Comparison of ENCODE assay signal across 25 cellular contexts in genomic region chr9:22129134-22129533, GRCh38.
DNase-seq lines count a peak whose midpoint lies in the region; ATAC-seq, FAIRE-seq and TF ChIP-seq lines count a peak whose summit lies in the region.
"Had no signal": no experiment of that assay in that cellular context is flagged by ENCODE, and none has a peak within 500 bp of the region (broad histone marks: within the 10 kb centered on the region; RNA-seq: fewer than 3 reads in every experiment).

No MANE protein-coding gene starts in this region.

- H4K8ac ChIP-seq in trophoblast cell (ENCODE audit: low read depth, low read length) (no peak overlapping the region), H9 (replicated peaks; ENCODE audit: insufficient read length, low read depth, low read length) (no peak overlapping the region)

- H2AK5ac ChIP-seq in trophoblast cell (ENCODE audit: low read length) (no peak overlapping the region), H9 (ENCODE audit: insufficient read length, low read length) (no peak overlapping the region)

- no peak overlapping the region for H4K12ac ChIP-seq in trophoblast cell (ENCODE audit: low read depth, low read length)

- no CpG with 5 or more reads among the region's 1 CpG for WGBS in trophoblast cell (ENCODE audit: extremely low coverage, insufficient coverage, insufficient read length)
- WGBS in H9 (ENCODE audit: extremely low coverage, insufficient read length, low lambda C conversion rate): no CpG with 5 or more reads among the region's 1 CpG

- TF ChIP-seq CTCF in astrocyte (IDR thresholded peaks at IDR 0.05; ENCODE audit: insufficient read depth, low read depth, low read length) (no peak), fibroblast of villous mesenchyme (IDR thresholded peaks at IDR 0.05; ENCODE audit: insufficient read depth, low read depth, low read length) (no peak), H9 (conservative IDR thresholded peaks at IDR 0.05) (no peak)
- TF ChIP-seq CTCF in activated CD8-positive, alpha-beta T cell treated with anti-CD3 and anti-CD28 coated beads for 36 hours (IDR thresholded peaks at IDR 0.05): no peak

- no peak overlapping the region for H2BK20ac ChIP-seq in H9 (ENCODE audit: low read depth, low read length, poor library complexity, severe bottlenecking)

- peaks cover 35% of the 10 kb centered on the region for H3K4me1 Mint-ChIP-seq in astrocyte (ENCODE audit: low read depth, unreplicated experiment)
- peaks cover 0 to 4% of the 10 kb centered on the region in 2 experiments; a peak in 2 of 4 replicates for H3K4me1 Mint-ChIP-seq in H9
- H3K4me1 Mint-ChIP-seq in activated CD8-positive, alpha-beta T cell treated with anti-CD3 and anti-CD28 coated beads for 36 hours (ENCODE audit: low read depth): no peaks in the 10 kb centered on the region
- H3K4me1 Mint-ChIP-seq: activated CD4-positive, alpha-beta T cell treated with anti-CD3 and anti-CD28 coated beads for 36 hours; stimulated activated naive CD8-positive, alpha-beta T cell treated with anti-CD3 and anti-CD28 coated beads, Interleukin-15, amount 100 ng/mL, for 72 hours had no signal

- intact Hi-C loops in activated CD8-positive, alpha-beta T cell treated with anti-CD3 and anti-CD28 coated beads for 36 hours (cut with micrococcal nuclease): no loop called here

- POLR2A ChIA-PET in activated CD8-positive, alpha-beta T cell treated with anti-CD3 and anti-CD28 coated beads for 36 hours (lab: Charles Lee): no interaction called here

- H2BK120ac ChIP-seq in trophoblast cell (ENCODE audit: insufficient read depth, low read length, poor library complexity) (peak overlapping the region; percentile 81), H9 (ENCODE audit: low read depth, low read length, poor library complexity, severe bottlenecking) (no peak overlapping the region)

- H2AFZ ChIP-seq in astrocyte (ENCODE audit: low read depth, low read length) (peak overlapping the region; percentile 1), trophoblast cell (ENCODE audit: insufficient read depth, low read length, poor library complexity) (no peak overlapping the region), H9 (ENCODE audit: low read length) (no peak overlapping the region)

- no peak overlapping the region for H3K56ac ChIP-seq in H9 (ENCODE audit: insufficient read length, low read depth, low read length)

- H3K27me3 ChIP-seq in astrocyte (ENCODE audit: insufficient read depth, low read length) (no peaks in the 10 kb centered on the region), trophoblast cell (ENCODE audit: insufficient read depth, low read length) (no peaks in the 10 kb centered on the region), H9 (ENCODE audit: insufficient read depth, low read length) (no peaks in the 10 kb centered on the region)
- H3K27me3 ChIP-seq: ascending aorta, tibial artery had no signal

- peaks cover 15% of the 10 kb centered on the region for H3K4me1 ChIP-seq in astrocyte (ENCODE audit: insufficient read depth, low read length)
- H3K4me1 ChIP-seq in trophoblast cell (ENCODE audit: control insufficient read depth in 1 of 2, insufficient read depth in 2 of 2, low read length in 2 of 2): peaks cover 2 to 7% of the 10 kb centered on the region in 2 experiments
- H3K4me1 ChIP-seq in H9 (ENCODE audit: insufficient read depth, low read length): no peaks in the 10 kb centered on the region
- H3K4me1 ChIP-seq: ascending aorta, tibial artery had no signal

- H3K27me3 Mint-ChIP-seq in astrocyte (ENCODE audit: low read depth, unreplicated experiment): no peaks in the 10 kb centered on the region
- no peaks in the 10 kb centered on the region for H3K27me3 Mint-ChIP-seq in H9 (ENCODE audit: low read depth)
- peaks cover 16% of the 10 kb centered on the region for H3K27me3 Mint-ChIP-seq in activated CD8-positive, alpha-beta T cell treated with anti-CD3 and anti-CD28 coated beads for 36 hours

- H4K5ac ChIP-seq in H9 (ENCODE audit: insufficient read length, low read depth, low read length): no peak overlapping the region

- H2BK5ac ChIP-seq in trophoblast cell (ENCODE audit: low read depth, low read length, poor library complexity) (no peak overlapping the region), H9 (ENCODE audit: insufficient read length, low read length) (no peak overlapping the region)

- no peak overlapping the region for H2BK15ac ChIP-seq in H9 (ENCODE audit: low read depth, low read length)

- no peaks in the 10 kb centered on the region for H3K9me3 Mint-ChIP-seq in astrocyte (ENCODE audit: unreplicated experiment)
- no peaks in the 10 kb centered on the region for H3K9me3 Mint-ChIP-seq in H9
- H3K9me3 Mint-ChIP-seq in activated CD8-positive, alpha-beta T cell treated with anti-CD3 and anti-CD28 coated beads for 36 hours: no peaks in the 10 kb centered on the region
- H3K9me3 Mint-ChIP-seq: activated naive CD4-positive, alpha-beta T cell treated with anti-CD3 and anti-CD28 coated beads, Interleukin-2, amount 50 U/mL, for 72 hours; stimulated activated naive CD8-positive, alpha-beta T cell treated with anti-CD3 and anti-CD28 coated beads, Interleukin-15, amount 100 ng/mL, for 72 hours had no signal

- no peak overlapping the region for H2BK12ac ChIP-seq in trophoblast cell (ENCODE audit: low read length)
- H2BK12ac ChIP-seq in H9 (ENCODE audit: insufficient read length, low read depth, low read length): no peak overlapping the region

- no peaks in the 10 kb centered on the region for H3K36me3 Mint-ChIP-seq in astrocyte (ENCODE audit: low read depth, unreplicated experiment)
- H3K36me3 Mint-ChIP-seq in H9 (ENCODE audit: insufficient read depth in 1 of 3, low read depth in 3 of 3): no peaks in the 10 kb centered on the region
- no peaks in the 10 kb centered on the region for H3K36me3 Mint-ChIP-seq in activated CD8-positive, alpha-beta T cell treated with anti-CD3 and anti-CD28 coated beads for 36 hours (ENCODE audit: low read depth)
- H3K36me3 Mint-ChIP-seq: activated CD8-positive, alpha-beta memory T cell treated with anti-CD3 and anti-CD28 coated beads, Interleukin-2, amount 10 ng/mL, durations not matched to agents 7 days and 5 days; activated naive CD4-positive, alpha-beta T cell treated with anti-CD3 and anti-CD28 coated beads, Interleukin-2, amount 50 U/mL, for 72 hours had no signal

- H3K4me2 ChIP-seq in astrocyte (ENCODE audit: low read length): peak overlapping the region; percentile 28
- no peak overlapping the region for H3K4me2 ChIP-seq in trophoblast cell (ENCODE audit: low read length)
- no peak overlapping the region for H3K4me2 ChIP-seq in H9 (ENCODE audit: insufficient read depth, insufficient read length, low read length)

- H3K4me3 ChIP-seq in astrocyte (ENCODE audit: insufficient read depth, low read depth, low read length) (no peak overlapping the region), fibroblast of villous mesenchyme (ENCODE audit: low read depth, low read length) (no peak overlapping the region), trophoblast cell (ENCODE audit: low read depth, low read length) (no peak overlapping the region)
- H3K4me3 ChIP-seq: ascending aorta, tibial artery had no signal

- no peak for ATAC-seq in HG02973 (IDR thresholded peaks at IDR 0.05; ENCODE audit: unreplicated experiment)
- no peak for ATAC-seq in HG03139 (IDR thresholded peaks at IDR 0.05; ENCODE audit: unreplicated experiment)
- no peak for ATAC-seq in activated CD8-positive, alpha-beta T cell treated with anti-CD3 and anti-CD28 coated beads for 36 hours
- ATAC-seq: activated CD4-positive, alpha-beta T cell treated with anti-CD3 and anti-CD28 coated beads for 36 hours; activated CD8-positive, alpha-beta memory T cell treated with anti-CD3 and anti-CD28 coated beads, Interleukin-2, amount 10 ng/mL, durations not matched to agents 7 days and 5 days; activated naive CD4-positive, alpha-beta T cell treated with anti-CD3 and anti-CD28 coated beads, Interleukin-2, amount 50 U/mL, for 72 hours; HepG2; left ventricle myocardium superior; Panc1; stimulated activated naive CD8-positive, alpha-beta T cell treated with anti-CD3 and anti-CD28 coated beads, Interleukin-15, amount 100 ng/mL, for 72 hours had no signal

- H3K14ac ChIP-seq in trophoblast cell (ENCODE audit: low read length) (no peak overlapping the region), H9 (ENCODE audit: insufficient read depth, low read length) (no peak overlapping the region)

- no peak overlapping the region for H3K18ac ChIP-seq in trophoblast cell (ENCODE audit: low read length)
- no peak overlapping the region for H3K18ac ChIP-seq in H9 (ENCODE audit: insufficient read length, low read depth, low read length)

- no peak overlapping the region for H3T11ph ChIP-seq in H9 (ENCODE audit: low read length)

- H3K79me2 ChIP-seq in astrocyte (ENCODE audit: insufficient read depth, low read length) (no peaks in the 10 kb centered on the region), trophoblast cell (ENCODE audit: control insufficient read depth, insufficient read depth, low read length, poor library complexity) (peaks cover 2% of the 10 kb centered on the region), H9 (ENCODE audit: insufficient read depth, low read length) (no peaks in the 10 kb centered on the region)

- H3K36me3 ChIP-seq in astrocyte (ENCODE audit: insufficient read depth, low read length) (no peaks in the 10 kb centered on the region), trophoblast cell (ENCODE audit: control insufficient read depth in 1 of 2, insufficient read depth in 2 of 2, low read length in 2 of 2) (no peaks in the 10 kb centered on the region)
- H3K36me3 ChIP-seq: ascending aorta, tibial artery had no signal

- CTCF ChIA-PET in activated CD8-positive, alpha-beta T cell treated with anti-CD3 and anti-CD28 coated beads for 36 hours (lab: Charles Lee): interaction anchor here (0.7 to 0.8 kb wide), 2 partner anchors 10 to 11 kb away, joined by 3 to 4 read pairs; no protein-coding TSS in a partner anchor

- FAIRE-seq in astrocyte (lab: Jason Lieb, UNC): no peak
- FAIRE-seq: A204.1, HepG2 had no signal

- no peak overlapping the region for H3K4ac ChIP-seq in trophoblast cell (ENCODE audit: low read depth, low read length)
- H3K4ac ChIP-seq in H9 (ENCODE audit: low read depth, low read length): no peak overlapping the region

- no peaks in the 10 kb centered on the region for H3K23me2 ChIP-seq in H9 (ENCODE audit: insufficient read length, low read depth, low read length, poor library complexity, severe bottlenecking)

- peak overlapping the region; percentile 93 for H3K27ac Mint-ChIP-seq in astrocyte (ENCODE audit: unreplicated experiment)
- H3K27ac Mint-ChIP-seq in H9: no peak overlapping the region; a peak in 1 of 7 replicates
- no peak overlapping the region for H3K27ac Mint-ChIP-seq in activated CD8-positive, alpha-beta T cell treated with anti-CD3 and anti-CD28 coated beads for 36 hours
- H3K27ac Mint-ChIP-seq: activated CD4-positive, alpha-beta T cell treated with anti-CD3 and anti-CD28 coated beads for 36 hours; activated CD8-positive, alpha-beta memory T cell treated with anti-CD3 and anti-CD28 coated beads, Interleukin-2, amount 10 ng/mL, durations not matched to agents 7 days and 5 days; activated naive CD4-positive, alpha-beta T cell treated with anti-CD3 and anti-CD28 coated beads, Interleukin-2, amount 50 U/mL, for 72 hours; stimulated activated naive CD8-positive, alpha-beta T cell treated with anti-CD3 and anti-CD28 coated beads, Interleukin-15, amount 100 ng/mL, for 72 hours had no signal

- H3K27ac ChIP-seq in astrocyte (ENCODE audit: low read depth, low read length) (peak overlapping the region; percentile 47), trophoblast cell (ENCODE audit: low read depth, low read length) (peak overlapping the region; percentile 98), H9 (ENCODE audit: insufficient read length, low read depth, low read length) (no peak overlapping the region)
- H3K27ac ChIP-seq: ascending aorta, HL-60, tibial artery had no signal

- DNase-seq in AG08395 (ENCODE audit: low spot score) (peak; percentile 24), astrocyte (ENCODE audit: low read depth) (peak; percentile 90), fibroblast of villous mesenchyme (ENCODE audit: low read depth) (peak; percentile 51), trophoblast cell (no peak), H9 (no peak)
- DNase-seq in activated CD8-positive, alpha-beta T cell treated with anti-CD3 and anti-CD28 coated beads for 36 hours: no peak
- DNase-seq: activated CD4-positive, alpha-beta T cell treated with anti-CD3 and anti-CD28 coated beads for 36 hours; activated CD8-positive, alpha-beta memory T cell treated with anti-CD3 and anti-CD28 coated beads, Interleukin-2, amount 10 ng/mL, durations not matched to agents 7 days and 5 days; C1 segment of cervical spinal cord; GOT3; left ventricle myocardium superior; NCI-H2081 treated with DMSO at 0.1 percent for 48 hours; retina; stimulated activated CD4-positive, alpha-beta T cell treated with anti-CD3 and anti-CD28 coated beads, Interleukin-12 subunit alpha, Interleukin-12 subunit beta, amount 100 ng/mL, for 4 hours; stimulated activated CD4-positive, alpha-beta T cell treated with anti-CD3 and anti-CD28 coated beads, Interleukin-4, amount 100 ng/mL, for 4 hours; stimulated activated naive CD8-positive, alpha-beta T cell treated with anti-CD3 and anti-CD28 coated beads, Interleukin-15, amount 100 ng/mL, for 72 hours; tibial artery had no signal

- H3K23ac ChIP-seq in trophoblast cell (ENCODE audit: low read length) (no peak overlapping the region), H9 (ENCODE audit: insufficient read length, low read depth, low read length) (no peak overlapping the region)

- H4K91ac ChIP-seq in trophoblast cell (ENCODE audit: low read depth, low read length) (no peak overlapping the region), H9 (ENCODE audit: insufficient read length, low read depth, low read length) (no peak overlapping the region)

- peak overlapping the region; percentile 45 for H3K4me3 Mint-ChIP-seq in astrocyte (ENCODE audit: unreplicated experiment)
- H3K4me3 Mint-ChIP-seq in H9: no peak overlapping the region
- H3K4me3 Mint-ChIP-seq in activated CD8-positive, alpha-beta T cell treated with anti-CD3 and anti-CD28 coated beads for 36 hours: no peak overlapping the region
- H3K4me3 Mint-ChIP-seq: activated CD4-positive, alpha-beta T cell treated with anti-CD3 and anti-CD28 coated beads for 36 hours; activated CD8-positive, alpha-beta memory T cell treated with anti-CD3 and anti-CD28 coated beads, Interleukin-2, amount 10 ng/mL, durations not matched to agents 7 days and 5 days; stimulated activated naive CD8-positive, alpha-beta T cell treated with anti-CD3 and anti-CD28 coated beads, Interleukin-15, amount 100 ng/mL, for 72 hours had no signal

- peaks cover 17% of the 10 kb centered on the region for H3K79me1 ChIP-seq in trophoblast cell (ENCODE audit: low read length)
- no peaks in the 10 kb centered on the region for H3K79me1 ChIP-seq in H9 (ENCODE audit: insufficient read depth, low read depth, low read length, poor library complexity, severe bottlenecking)

- H3K9ac ChIP-seq in astrocyte (ENCODE audit: low read length): peak overlapping the region; percentile 7
- no peak overlapping the region for H3K9ac ChIP-seq in trophoblast cell (ENCODE audit: low read length)
- H3K9ac ChIP-seq in H9 (ENCODE audit: extremely low read depth, insufficient read length, low read length): no peak overlapping the region

- H3K9me3 ChIP-seq in astrocyte (ENCODE audit: insufficient read depth, low read depth, low read length) (no peaks in the 10 kb centered on the region), trophoblast cell (ENCODE audit: insufficient read depth, low read depth, low read length) (no peaks in the 10 kb centered on the region), H9 (ENCODE audit: control insufficient read depth, low read depth, low read length) (no peaks in the 10 kb centered on the region)
- H3K9me3 ChIP-seq: ascending aorta, tibial artery had no signal

- no peaks in the 10 kb centered on the region for H4K20me1 ChIP-seq in astrocyte (ENCODE audit: insufficient read depth, low read length)
- H4K20me1 ChIP-seq in H9 (ENCODE audit: control insufficient read depth, insufficient read depth, insufficient read length): no peaks in the 10 kb centered on the region

Comparison
In these comparisons a context has a peak if more than half of its experiments do, and no peak if none do; other contexts are left out.
1. DNase-seq: peak in AG08395 (single experiment), astrocyte (single experiment) and fibroblast of villous mesenchyme (single experiment); none in trophoblast cell (0 of 2), H9 (single experiment) and activated CD8-positive, alpha-beta T cell treated with anti-CD3 and anti-CD28 coated beads for 36 hours (single experiment).